15 cellular contexts compared by ENCODE assay signal in genomic region chr13:91111476-91112190, GRCh38.
"Had no signal": no experiment of that assay in that cellular context is flagged by ENCODE, and none has a peak within 500 bp of the region (broad histone marks: within the 10 kb centered on the region; RNA-seq: fewer than 3 reads in every experiment).

No MANE protein-coding gene starts in this region.

- H3K36me3 Mint-ChIP-seq: activated naive CD8-positive, alpha-beta T cell treated with anti-CD3 and anti-CD28 coated beads, Interleukin-2, amount 10 ng/mL, durations not matched to agents 7 days and 5 days had no signal

- DNase-seq: activated CD4-positive, alpha-beta T cell treated with anti-CD3 and anti-CD28 coated beads for 1 hour; activated CD4-positive, alpha-beta T cell treated with anti-CD3 and anti-CD28 coated beads, Interleukin-2, amount 50 U/mL, for 48 hours; activated gamma-delta T cell treated with Interleukin-2 at 50 U/mL for 16 hours; activated naive CD8-positive, alpha-beta T cell treated with anti-CD3 and anti-CD28 coated beads, Interleukin-2, amount 10 ng/mL, durations not matched to agents 7 days and 5 days; activated T-cell treated with anti-CD3 and anti-CD28 coated beads, Interleukin-2, amount 50 U/mL, for 48 hours; heart right ventricle; lower lobe of right lung; midbrain; small intestine; T-helper 9 cell; tibial artery had no signal

- H3K36me3 ChIP-seq: ascending aorta, heart right ventricle, lower lobe of right lung, neutrophil, right atrium auricular region, tibial artery, vagina had no signal

- H3K27ac ChIP-seq: ascending aorta, heart right ventricle, lower lobe of right lung, neutrophil, right atrium auricular region, tibial artery, vagina had no signal

- H3K4me1 ChIP-seq: ascending aorta, heart right ventricle, lower lobe of right lung, right atrium auricular region, tibial artery, vagina had no signal

- H3K9me3 ChIP-seq: ascending aorta, heart right ventricle, lower lobe of right lung, neutrophil, right atrium auricular region, tibial artery, vagina had no signal

- ATAC-seq: heart right ventricle, lower lobe of right lung had no signal

- H3K9me3 Mint-ChIP-seq: activated naive CD8-positive, alpha-beta T cell treated with anti-CD3 and anti-CD28 coated beads, Interleukin-2, amount 10 ng/mL, durations not matched to agents 7 days and 5 days had no signal

- H3K27ac Mint-ChIP-seq: activated naive CD8-positive, alpha-beta T cell treated with anti-CD3 and anti-CD28 coated beads, Interleukin-2, amount 10 ng/mL, durations not matched to agents 7 days and 5 days had no signal

- H3K4me3 Mint-ChIP-seq: activated naive CD8-positive, alpha-beta T cell treated with anti-CD3 and anti-CD28 coated beads, Interleukin-2, amount 10 ng/mL, durations not matched to agents 7 days and 5 days had no signal

- H3K4me3 ChIP-seq: ascending aorta, heart right ventricle, lower lobe of right lung, right atrium auricular region, tibial artery, vagina had no signal

- H3K27me3 Mint-ChIP-seq: activated naive CD8-positive, alpha-beta T cell treated with anti-CD3 and anti-CD28 coated beads, Interleukin-2, amount 10 ng/mL, durations not matched to agents 7 days and 5 days had no signal

- H3K4me1 Mint-ChIP-seq: activated naive CD8-positive, alpha-beta T cell treated with anti-CD3 and anti-CD28 coated beads, Interleukin-2, amount 10 ng/mL, durations not matched to agents 7 days and 5 days had no signal

- H3K27me3 ChIP-seq: ascending aorta, heart right ventricle, neutrophil, right atrium auricular region, tibial artery, vagina had no signal
